1 cellular context compared by ENCODE assay signal in genomic region chr20:461254-462198, GRCh38.
TF ChIP-seq lines count a peak whose summit lies in the region.

No MANE protein-coding gene starts in this region.

TF ChIP-seq in HepG2, 621 proteins besides CTCF, POLR2A, EP300 and RAD21 (continued from another document and continues in another):
- TF ChIP-seq ZBTB4 (CRISPR knock-in tag; IDR thresholded peaks at IDR 0.05; ENCODE audit: borderline replicate concordance) (peak; percentile 50; the same call in 1 of the 2 replicates), ZKSCAN5 (CRISPR knock-in tag; IDR thresholded peaks at IDR 0.05) (no peak), ZEB1 (IDR thresholded peaks at IDR 0.05; ENCODE audit: insufficient replicate concordance, low read depth) (peak; percentile 28), ZNF431 (CRISPR knock-in tag; IDR thresholded peaks at IDR 0.05; ENCODE audit: borderline replicate concordance, low read depth) (no peak), BORCS8-MEF2B (CRISPR knock-in tag; IDR thresholded peaks at IDR 0.05) (no peak), MTF1 (CRISPR knock-in tag; IDR thresholded peaks at IDR 0.05) (no peak), TERF1 (CRISPR knock-in tag; IDR thresholded peaks at IDR 0.05) (0 out of 2 replicates have a peak, but pooled peaks have one; percentile 38), ZNF143 (CRISPR knock-in tag; IDR thresholded peaks at IDR 0.05) (no peak; the same call in 1 of the 2 replicates), ATF4 (CRISPR knock-in tag; IDR thresholded peaks at IDR 0.05) (no peak), GFI1 (CRISPR knock-in tag; IDR thresholded peaks at IDR 0.05; ENCODE audit: borderline replicate concordance) (no peak), RCOR2 (CRISPR knock-in tag; IDR thresholded peaks at IDR 0.05) (peak; percentile 45; the same call in 1 of the 2 replicates), SP140L (CRISPR knock-in tag; IDR thresholded peaks at IDR 0.05; ENCODE audit: borderline replicate concordance) (peak; percentile 10; the same call in 1 of the 2 replicates), NFAT5 (CRISPR knock-in tag; IDR thresholded peaks at IDR 0.05) (peak; percentile 27; the same call in 1 of the 2 replicates), PAXIP1 (CRISPR knock-in tag; conservative IDR thresholded peaks at IDR 0.05) (0 out of 2 replicates have a peak, but pooled peaks have one; percentile 47), STAT5B (CRISPR knock-in tag; IDR thresholded peaks at IDR 0.05) (no peak), ZFP36L2 (CRISPR knock-in tag; IDR thresholded peaks at IDR 0.05) (no peak), TAF15 (IDR thresholded peaks at IDR 0.05; ENCODE audit: low read depth, low read length, poor library complexity, severe bottlenecking) (peak; percentile 54), ZNF792 (CRISPR knock-in tag; IDR thresholded peaks at IDR 0.05) (no peak), ZNF12 (CRISPR knock-in tag; IDR thresholded peaks at IDR 0.05) (no peak), ZFX (CRISPR knock-in tag; IDR thresholded peaks at IDR 0.05; ENCODE audit: low read depth) (no peak), RFX5 (IDR thresholded peaks at IDR 0.05; ENCODE audit: low read depth, low read length) (no peak), ZBTB38 (CRISPR knock-in tag; IDR thresholded peaks at IDR 0.05) (0 out of 2 replicates have a peak, but pooled peaks have one; percentile 31), CSRNP2 (CRISPR knock-in tag; conservative IDR thresholded peaks at IDR 0.05; ENCODE audit: low read depth) (no peak), ZNF639 (CRISPR knock-in tag; conservative IDR thresholded peaks at IDR 0.05) (no peak; the same call in 1 of the 2 replicates), SP1 (IDR thresholded peaks at IDR 0.05) (no peak), SP1 (CRISPR knock-in tag; IDR thresholded peaks at IDR 0.05) (no peak), FLYWCH1 (CRISPR knock-in tag; IDR thresholded peaks at IDR 0.05) (no peak), POGK (CRISPR knock-in tag; conservative IDR thresholded peaks at IDR 0.05) (no peak), MAFF (IDR thresholded peaks at IDR 0.05; ENCODE audit: low read depth, low read length) (no peak), ZNF549 (CRISPR knock-in tag; IDR thresholded peaks at IDR 0.05) (no peak), SRF (IDR thresholded peaks at IDR 0.05; ENCODE audit: low read depth, low read length) (no peak), XBP1 (CRISPR knock-in tag; IDR thresholded peaks at IDR 0.05) (no peak), REL (CRISPR knock-in tag; conservative IDR thresholded peaks at IDR 0.05) (no peak), ZNF564 (CRISPR knock-in tag; IDR thresholded peaks at IDR 0.05) (peak; percentile 56; the same call in 1 of the 2 replicates), ZNF605 (CRISPR knock-in tag; IDR thresholded peaks at IDR 0.05) (peak; percentile 67), ZGPAT (CRISPR knock-in tag; IDR thresholded peaks at IDR 0.05) (peak; percentile 47; the same call in 1 of the 2 replicates), NFE2L2 (IDR thresholded peaks at IDR 0.05; ENCODE audit: low read length) (no peak), SPEN (CRISPR knock-in tag; IDR thresholded peaks at IDR 0.05; ENCODE audit: low read depth) (peak; percentile 56; the same call in 1 of the 2 replicates), ARID2 (CRISPR knock-in tag; IDR thresholded peaks at IDR 0.05; ENCODE audit: borderline replicate concordance) (no peak), HOXD1 (CRISPR knock-in tag; IDR thresholded peaks at IDR 0.05) (0 out of 2 replicates have a peak, but pooled peaks have one; percentile 26)
